23 cellular contexts compared by ENCODE assay signal in the genomic region with DNA sequence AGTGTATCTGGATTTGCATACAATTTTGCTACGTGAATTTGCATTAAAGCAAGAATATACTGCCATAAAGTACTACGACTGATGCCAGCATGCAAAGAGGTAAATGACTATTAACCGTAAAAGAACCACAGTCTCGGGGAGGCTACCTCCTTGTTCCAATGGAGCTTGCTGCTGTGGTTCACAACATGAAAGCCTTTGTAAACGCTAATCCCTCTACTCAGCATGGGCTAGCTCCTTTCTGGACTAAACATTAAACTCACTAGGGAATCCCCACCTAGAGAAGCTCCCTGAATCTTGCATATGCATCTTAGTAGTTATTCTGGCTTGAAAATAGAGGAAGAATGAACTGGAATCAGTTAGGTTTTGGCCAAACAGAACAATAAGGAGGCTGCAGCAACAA.
DNase-seq lines count a peak whose midpoint lies in the region; ATAC-seq and TF ChIP-seq lines count a peak whose summit lies in the region.
"Had no signal": no experiment of that assay in that cellular context is flagged by ENCODE, and none has a peak within 500 bp of the region (broad histone marks: within the 10 kb centered on the region; RNA-seq: fewer than 3 reads in every experiment).

No MANE protein-coding gene starts in this region.

- ATAC-seq in left ventricle myocardium superior, result no peak
- ATAC-seq: A549; HepG2; Panc1; stimulated activated naive B cell treated with anti-CD40 and anti-IgM and Interleukin-4, amounts not matched to agents 10 μg/mL and 1 μg/mL and 100 μg/mL, for 72 hours had no signal

- no peak for TF ChIP-seq CTCF in brain (conservative IDR thresholded peaks at IDR 0.05)
- no peak for TF ChIP-seq CTCF in left ventricle myocardium inferior (IDR thresholded peaks at IDR 0.05; ENCODE audit: borderline replicate concordance)

- no peak overlapping the region for H3K27ac ChIP-seq in left ventricle myocardium inferior (replicated peaks)
- H3K27ac ChIP-seq: A549, esophagus squamous epithelium, hepatocyte, SJSA1 had no signal

- no peaks in the 10 kb centered on the region for H3K9me3 Mint-ChIP-seq in activated naive CD4-positive, alpha-beta T cell treated with anti-CD3 and anti-CD28 coated beads, Interleukin-2, amount 50 U/mL, for 24 hours
- peaks cover 0 to 12% (median 4%) of the 10 kb centered on the region in 5 experiments for H3K9me3 Mint-ChIP-seq in brain
- H3K9me3 Mint-ChIP-seq: stimulated activated naive B cell treated with anti-CD40 and anti-IgM and Interleukin-4, amounts not matched to agents 10 μg/mL and 1 μg/mL and 100 μg/mL, for 72 hours had no signal

- no peaks in the 10 kb centered on the region for H3K27me3 Mint-ChIP-seq in activated naive CD4-positive, alpha-beta T cell treated with anti-CD3 and anti-CD28 coated beads, Interleukin-2, amount 50 U/mL, for 24 hours
- no peaks in the 10 kb centered on the region for H3K27me3 Mint-ChIP-seq in brain
- H3K27me3 Mint-ChIP-seq: stimulated activated naive B cell treated with anti-CD40 and anti-IgM and Interleukin-4, amounts not matched to agents 10 μg/mL and 1 μg/mL and 100 μg/mL, for 72 hours had no signal

- H3K4me1 ChIP-seq in left ventricle myocardium inferior, result no peaks in the 10 kb centered on the region
- H3K4me1 ChIP-seq: BE2C had no signal

- H3K4me1 Mint-ChIP-seq in activated naive CD4-positive, alpha-beta T cell treated with anti-CD3 and anti-CD28 coated beads, Interleukin-2, amount 50 U/mL, for 24 hours, result peaks cover 5% of the 10 kb centered on the region
- H3K4me1 Mint-ChIP-seq in brain, result peaks cover 62% of the 10 kb centered on the region

- H3K4me3 ChIP-seq in left ventricle myocardium inferior, result no peak overlapping the region
- H3K4me3 ChIP-seq: A549, esophagus squamous epithelium, hepatocyte, SJSA1 had no signal

- intact Hi-C loops in left ventricle myocardium inferior (cut with micrococcal nuclease) (no loop called here), left ventricle myocardium superior (cut with micrococcal nuclease) (no loop called here)

- DNase-seq in activated naive CD4-positive, alpha-beta T cell treated with anti-CD3 and anti-CD28 coated beads, Interleukin-2, amount 50 U/mL, for 16 hours, result no peak
- peak; percentile 66 for DNase-seq in iPS-NIHi11 (ENCODE audit: low spot score)
- DNase-seq in NOMO-1 treated with dmso at 0.1 percent for 144 hours (lab: John Stamatoyannopoulos, UW; ENCODE audit: unreplicated experiment), result no peak
- DNase-seq in left ventricle myocardium inferior, result no peak
- DNase-seq in NCI-H1092 (lab: John Stamatoyannopoulos, UW), result no peak
- no peak for DNase-seq in left ventricle myocardium superior
- DNase-seq: activated naive CD4-positive, alpha-beta T cell treated with Interleukin-2 at 50 U/mL for 16 hours; activated T-cell treated with anti-CD3 and anti-CD28 coated beads, Interleukin-2, amount 50 U/mL, for 48 hours; amniotic stem cell; BE2C; esophagus squamous epithelium; Kasumi-1; NCI-H2081; NCI-H446; stimulated activated CD4-positive, alpha-beta T cell treated with anti-CD3 and anti-CD28 coated beads, Interleukin-2, amount 100 ng/mL, for 48 hours; stimulated activated naive B cell treated with anti-CD40 and anti-IgM and Interleukin-4, amounts not matched to agents 10 μg/mL and 1 μg/mL and 100 μg/mL, for 72 hours had no signal

- no peaks in the 10 kb centered on the region for H3K36me3 Mint-ChIP-seq in activated naive CD4-positive, alpha-beta T cell treated with anti-CD3 and anti-CD28 coated beads, Interleukin-2, amount 50 U/mL, for 24 hours
- peaks cover 25% of the 10 kb centered on the region for H3K36me3 Mint-ChIP-seq in brain
- H3K36me3 Mint-ChIP-seq: stimulated activated naive B cell treated with anti-CD40 and anti-IgM and Interleukin-4, amounts not matched to agents 10 μg/mL and 1 μg/mL and 100 μg/mL, for 72 hours had no signal

- no peak overlapping the region for H3K4me3 Mint-ChIP-seq in activated naive CD4-positive, alpha-beta T cell treated with anti-CD3 and anti-CD28 coated beads, Interleukin-2, amount 50 U/mL, for 24 hours
- H3K4me3 Mint-ChIP-seq in brain, result peak overlapping the region in 3 of 5 experiments; percentile 46 to 52 (median 50)
- H3K4me3 Mint-ChIP-seq: stimulated activated naive B cell treated with anti-CD40 and anti-IgM and Interleukin-4, amounts not matched to agents 10 μg/mL and 1 μg/mL and 100 μg/mL, for 72 hours had no signal

- H3K36me3 ChIP-seq in left ventricle myocardium inferior, result no peaks in the 10 kb centered on the region
- H3K36me3 ChIP-seq: BE2C, esophagus squamous epithelium, SJSA1 had no signal

- H3K27me3 ChIP-seq in left ventricle myocardium inferior (ENCODE audit: low read depth), result no peaks in the 10 kb centered on the region
- H3K27me3 ChIP-seq: BE2C, esophagus squamous epithelium, hepatocyte, SJSA1 had no signal

- no peaks in the 10 kb centered on the region for H3K9me3 ChIP-seq in left ventricle myocardium inferior (replicated peaks)
- H3K9me3 ChIP-seq: A549, BE2C, esophagus squamous epithelium, SJSA1 had no signal

- peak overlapping the region; percentile 56 for H3K27ac Mint-ChIP-seq in activated naive CD4-positive, alpha-beta T cell treated with anti-CD3 and anti-CD28 coated beads, Interleukin-2, amount 50 U/mL, for 24 hours
- peak overlapping the region in 3 of 5 experiments; percentile 2 to 22 (median 22) for H3K27ac Mint-ChIP-seq in brain
- H3K27ac Mint-ChIP-seq: stimulated activated naive B cell treated with anti-CD40 and anti-IgM and Interleukin-4, amounts not matched to agents 10 μg/mL and 1 μg/mL and 100 μg/mL, for 72 hours had no signal
